ENCODE assay signal across 18 cellular contexts in the genomic region with DNA sequence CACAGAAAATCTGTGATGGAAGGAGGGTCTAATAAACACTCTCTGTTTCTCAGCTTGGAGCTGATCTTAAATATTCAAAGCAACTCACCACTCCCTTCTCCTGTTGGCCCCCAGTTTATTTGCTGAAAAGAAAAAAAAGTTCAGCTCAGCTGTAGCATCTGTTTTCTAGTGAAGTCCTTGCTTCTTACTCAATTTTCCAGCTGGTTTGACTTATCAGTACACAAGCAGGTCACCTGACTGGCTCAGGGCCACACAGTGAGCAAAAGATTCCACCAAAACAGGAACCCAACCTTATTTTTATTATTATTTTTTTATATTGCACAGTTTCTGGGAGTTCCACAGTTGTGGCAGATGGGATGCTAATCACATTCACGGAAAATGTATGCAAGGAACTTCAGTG.
"Had no signal": no experiment of that assay in that cellular context is flagged by ENCODE, and none has a peak within 500 bp of the region (broad histone marks: within the 10 kb centered on the region; RNA-seq: fewer than 3 reads in every experiment).

No MANE protein-coding gene starts in this region.

- H3K27ac ChIP-seq: adrenal gland, colonic mucosa, esophagus muscularis mucosa had no signal

- H3K27me3 Mint-ChIP-seq: activated naive CD4-positive, alpha-beta T cell treated with anti-CD3 and anti-CD28 coated beads, Interleukin-2, amount 50 U/mL, for 24 hours; memory B cell; stimulated activated naive CD8-positive, alpha-beta T cell treated with anti-CD3 and anti-CD28 coated beads, Interleukin-15, amount 100 ng/mL, for 72 hours had no signal

- H3K4me1 Mint-ChIP-seq: activated naive CD4-positive, alpha-beta T cell treated with anti-CD3 and anti-CD28 coated beads, Interleukin-2, amount 50 U/mL, for 24 hours; memory B cell; naive thymus-derived CD8-positive, alpha-beta T cell; stimulated activated naive CD8-positive, alpha-beta T cell treated with anti-CD3 and anti-CD28 coated beads, Interleukin-15, amount 100 ng/mL, for 72 hours had no signal

- H3K4me3 ChIP-seq: adrenal gland, colonic mucosa, esophagus muscularis mucosa, mucosa of descending colon had no signal

- H3K9me3 Mint-ChIP-seq: activated naive CD4-positive, alpha-beta T cell treated with anti-CD3 and anti-CD28 coated beads, Interleukin-2, amount 50 U/mL, for 24 hours; stimulated activated naive CD8-positive, alpha-beta T cell treated with anti-CD3 and anti-CD28 coated beads, Interleukin-15, amount 100 ng/mL, for 72 hours had no signal

- H3K9me3 ChIP-seq: adrenal gland, colonic mucosa, esophagus muscularis mucosa, mucosa of descending colon had no signal

- H3K27me3 ChIP-seq: adrenal gland, colonic mucosa, esophagus muscularis mucosa had no signal

- H3K27ac Mint-ChIP-seq: activated CD8-positive, alpha-beta T cell treated with anti-CD3 and anti-CD28 coated beads, Interleukin-2, amount 10 ng/mL, durations not matched to agents 7 days and 5 days; activated naive CD4-positive, alpha-beta T cell treated with anti-CD3 and anti-CD28 coated beads, Interleukin-2, amount 50 U/mL, for 24 hours; memory B cell; naive thymus-derived CD8-positive, alpha-beta T cell had no signal

- ATAC-seq: activated CD8-positive, alpha-beta T cell treated with anti-CD3 and anti-CD28 coated beads, Interleukin-2, amount 10 ng/mL, durations not matched to agents 7 days and 5 days; left colon; mucosa of descending colon; naive thymus-derived CD8-positive, alpha-beta T cell; stimulated activated naive CD8-positive, alpha-beta T cell treated with anti-CD3 and anti-CD28 coated beads, Interleukin-15, amount 100 ng/mL, for 72 hours had no signal

- H3K4me1 ChIP-seq: adrenal gland, colonic mucosa had no signal

- H3K36me3 ChIP-seq: adrenal gland, colonic mucosa, esophagus muscularis mucosa had no signal

- DNase-seq: activated CD4-positive, alpha-beta T cell treated with anti-CD3 and anti-CD28 coated beads for 4 hours; activated CD8-positive, alpha-beta memory T cell treated with anti-CD3 and anti-CD28 coated beads, Interleukin-2, amount 50 U/mL, for 4 hours; activated CD8-positive, alpha-beta T cell treated with anti-CD3 and anti-CD28 coated beads, Interleukin-2, amount 10 ng/mL, durations not matched to agents 7 days and 5 days; activated effector memory CD4-positive, alpha-beta T cell treated with anti-CD3 and anti-CD28 coated beads, Interleukin-2, amount 50 U/mL, for 16 hours; activated T-cell treated with anti-CD3 and anti-CD28 coated beads, Interleukin-2, amount 50 U/mL, for 48 hours; central memory CD4-positive, alpha-beta T cell; colonic mucosa; head of caudate nucleus; left colon; mucosa of descending colon; naive thymus-derived CD8-positive, alpha-beta T cell; occipital lobe; stimulated activated CD4-positive, alpha-beta T cell treated with anti-CD3 and anti-CD28 coated beads, Interleukin-1b, Interleukin-23, amount 100 ng/mL, for 48 hours; stimulated activated naive CD8-positive, alpha-beta T cell treated with anti-CD3 and anti-CD28 coated beads, Interleukin-15, amount 100 ng/mL, for 72 hours had no signal

- H3K36me3 Mint-ChIP-seq: activated naive CD4-positive, alpha-beta T cell treated with anti-CD3 and anti-CD28 coated beads, Interleukin-2, amount 50 U/mL, for 24 hours; memory B cell; naive thymus-derived CD8-positive, alpha-beta T cell had no signal

- H3K4me3 Mint-ChIP-seq: activated CD8-positive, alpha-beta T cell treated with anti-CD3 and anti-CD28 coated beads, Interleukin-2, amount 10 ng/mL, durations not matched to agents 7 days and 5 days; activated naive CD4-positive, alpha-beta T cell treated with anti-CD3 and anti-CD28 coated beads, Interleukin-2, amount 50 U/mL, for 24 hours; memory B cell; naive thymus-derived CD8-positive, alpha-beta T cell; stimulated activated naive CD8-positive, alpha-beta T cell treated with anti-CD3 and anti-CD28 coated beads, Interleukin-15, amount 100 ng/mL, for 72 hours had no signal
